Comparison of ENCODE assay signal across 8 cellular contexts in the genomic region with DNA sequence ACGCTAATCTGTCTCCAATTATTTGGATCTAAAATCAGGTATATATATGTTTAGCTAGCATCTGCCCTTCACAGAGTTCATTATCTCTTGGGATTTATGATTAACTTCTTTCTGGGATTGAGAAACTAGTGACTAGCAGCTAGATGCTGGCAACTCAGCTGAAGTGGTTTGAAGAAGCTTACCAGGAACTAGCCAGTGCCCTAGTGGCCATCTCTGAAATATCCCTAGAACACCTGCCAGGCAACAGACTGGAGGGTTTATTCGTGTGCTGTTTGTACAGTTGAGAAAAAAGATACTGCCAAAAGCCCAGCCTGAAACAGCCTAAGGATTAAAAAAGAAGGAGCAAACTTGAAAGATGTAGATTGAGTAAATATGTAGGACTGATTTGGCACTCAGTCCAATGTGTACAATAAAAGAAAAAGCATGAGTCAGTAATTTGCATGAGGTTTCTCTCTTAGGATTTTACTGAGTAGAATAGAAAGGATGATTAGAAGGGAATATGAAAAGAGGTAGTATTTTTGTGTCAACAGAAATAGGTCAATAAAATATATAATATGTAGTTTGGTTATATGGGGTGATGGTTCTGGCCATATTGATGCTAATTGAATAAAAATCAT.
A peak's percentile ranks its signal among the peaks of the same experiment; 100 is the strongest.
DNase-seq lines count a peak whose midpoint lies in the region; ATAC-seq and TF ChIP-seq lines count a peak whose summit lies in the region.

No MANE protein-coding gene starts in this region.

- intact Hi-C loops in Caco-2 (cut with micrococcal nuclease; ENCODE audit: unreplicated experiment): loop anchor here (5.0 kb wide), 1 partner anchor 109 kb away; no protein-coding TSS in a partner anchor
- intact Hi-C loops in activated naive CD4-positive, alpha-beta T cell treated with anti-CD3 and anti-CD28 coated beads for 36 hours (cut with micrococcal nuclease): no loop called here

- H3K9me3 Mint-ChIP-seq in Caco-2 (ENCODE audit: unreplicated experiment): peaks cover 10% of the 10 kb centered on the region
- peaks cover 0 to 6% (median 0%) of the 10 kb centered on the region in 5 experiments for H3K9me3 Mint-ChIP-seq in brain
- no peaks in the 10 kb centered on the region for H3K9me3 Mint-ChIP-seq in activated naive CD4-positive, alpha-beta T cell treated with anti-CD3 and anti-CD28 coated beads for 36 hours

- H3K27ac Mint-ChIP-seq in Caco-2 (ENCODE audit: unreplicated experiment) (no peak overlapping the region), brain (peak overlapping the region in 3 of 5 experiments; percentile 7 to 68 (median 24))
- H3K27ac Mint-ChIP-seq in activated naive CD4-positive, alpha-beta T cell treated with anti-CD3 and anti-CD28 coated beads for 36 hours: no peak overlapping the region

- no peaks in the 10 kb centered on the region for H3K27me3 ChIP-seq in Caco-2 (replicated peaks; ENCODE audit: control insufficient read depth, insufficient read depth, low read length)

- peak; percentile 81 for ATAC-seq in GM19452 (IDR thresholded peaks at IDR 0.05; ENCODE audit: unreplicated experiment)
- ATAC-seq in HG03460 (IDR thresholded peaks at IDR 0.05; ENCODE audit: unreplicated experiment): peak; percentile 75
- no peak for ATAC-seq in stimulated activated naive CD8-positive, alpha-beta T cell treated with anti-CD3 and anti-CD28 coated beads, Interleukin-15, Interleukin-2, amounts not matched to agents 100 U/mL and 50 U/mL, for 24 hours

- H3K9me3 ChIP-seq in Caco-2: no peaks in the 10 kb centered on the region

- no peaks in the 10 kb centered on the region for H3K4me1 Mint-ChIP-seq in Caco-2 (ENCODE audit: low read depth, unreplicated experiment)
- H3K4me1 Mint-ChIP-seq in brain: peaks cover 24% of the 10 kb centered on the region
- no peaks in the 10 kb centered on the region for H3K4me1 Mint-ChIP-seq in activated naive CD4-positive, alpha-beta T cell treated with anti-CD3 and anti-CD28 coated beads for 36 hours (ENCODE audit: low read depth)

- POLR2A ChIA-PET in Caco-2 (lab: Charles Lee): no interaction called here

- no peaks in the 10 kb centered on the region for H3K27me3 Mint-ChIP-seq in Caco-2 (ENCODE audit: insufficient read depth, unreplicated experiment)
- peaks cover 3% of the 10 kb centered on the region for H3K27me3 Mint-ChIP-seq in brain
- H3K27me3 Mint-ChIP-seq in activated naive CD4-positive, alpha-beta T cell treated with anti-CD3 and anti-CD28 coated beads for 36 hours (ENCODE audit: low read depth): no peaks in the 10 kb centered on the region

- no TSS peak for BruUV-seq in Caco-2 (replicated peaks; lab: Mats Ljungman, UMichigan)

- H3K36me3 Mint-ChIP-seq in Caco-2 (ENCODE audit: insufficient read depth, unreplicated experiment) (no peaks in the 10 kb centered on the region), brain (no peaks in the 10 kb centered on the region)
- no peaks in the 10 kb centered on the region for H3K36me3 Mint-ChIP-seq in activated naive CD4-positive, alpha-beta T cell treated with anti-CD3 and anti-CD28 coated beads for 36 hours (ENCODE audit: low read depth)

- H3K4me3 ChIP-seq in Caco-2 (ENCODE audit: low read depth, low read length): no peak overlapping the region

- peak in 1 of 2 experiments; percentile 48 for TF ChIP-seq CTCF in Caco-2 (IDR thresholded peaks at IDR 0.05; ENCODE audit: insufficient read depth in 1 of 2, low read depth in 1 of 2, low read length in 1 of 2, severe bottlenecking in 1 of 2, unreplicated experiment in 1 of 2)
- peak; percentile 18 to 42 for TF ChIP-seq CTCF in brain (conservative IDR thresholded peaks at IDR 0.05)

- H3K36me3 ChIP-seq in Caco-2 (ENCODE audit: control insufficient read depth, insufficient read depth, low read length): no peaks in the 10 kb centered on the region

- no peak overlapping the region for H3K4me3 Mint-ChIP-seq in Caco-2 (ENCODE audit: unreplicated experiment)
- H3K4me3 Mint-ChIP-seq in brain: peak overlapping the region in 1 of 5 experiments; percentile 7
- no peak overlapping the region for H3K4me3 Mint-ChIP-seq in activated naive CD4-positive, alpha-beta T cell treated with anti-CD3 and anti-CD28 coated beads for 36 hours

- DNase-seq in Caco-2 (peak; percentile 40 to 42), retina (peak; percentile 38), NCI-H1694 (lab: John Stamatoyannopoulos, UW) (no peak)
- DNase-seq in stimulated activated naive CD8-positive, alpha-beta T cell treated with anti-CD3 and anti-CD28 coated beads, Interleukin-15, Interleukin-2, amounts not matched to agents 100 U/mL and 50 U/mL, for 24 hours: no peak
- no peak for DNase-seq in activated naive CD4-positive, alpha-beta T cell treated with anti-CD3 and anti-CD28 coated beads for 36 hours

- CTCF ChIA-PET in Caco-2 (lab: Charles Lee): interaction anchor here (1.4 to 1.5 kb wide), 2 partner anchors 12 to 30 kb away, joined by 3 to 5 read pairs; no protein-coding TSS in a partner anchor
- CTCF ChIA-PET in activated naive CD4-positive, alpha-beta T cell treated with anti-CD3 and anti-CD28 coated beads for 36 hours (lab: Charles Lee): no interaction called here

- no peaks in the 10 kb centered on the region for H3K4me1 ChIP-seq in Caco-2

Comparison
In these comparisons a context has a peak if more than half of its experiments do, and no peak if none do; other contexts are left out.
1. DNase-seq: peak in Caco-2 (2 of 2) and retina (single experiment); none in stimulated activated naive CD8-positive, alpha-beta T cell treated with anti-CD3 and anti-CD28 coated beads, Interleukin-15, Interleukin-2, amounts not matched to agents 100 U/mL and 50 U/mL, for 24 hours (single experiment), NCI-H1694 (single experiment) and activated naive CD4-positive, alpha-beta T cell treated with anti-CD3 and anti-CD28 coated beads for 36 hours (single experiment).
2. H3K27ac Mint-ChIP-seq: peak in brain (3 of 5); none in Caco-2 (single experiment) and activated naive CD4-positive, alpha-beta T cell treated with anti-CD3 and anti-CD28 coated beads for 36 hours (single experiment).